Comparison of ENCODE assay signal across 1 cellular context in genomic region chr5:73365990-73366667, GRCh38.
TF ChIP-seq lines count a peak whose summit lies in the region.

No MANE protein-coding gene starts in this region.

TF ChIP-seq in IMR-90, 13 proteins besides CTCF, POLR2A, EP300 and RAD21:
- TF ChIP-seq ELK1 (IDR thresholded peaks at IDR 0.05; ENCODE audit: borderline replicate concordance, low read depth, low read length), result no peak
- TF ChIP-seq MXI1 (IDR thresholded peaks at IDR 0.05; ENCODE audit: borderline replicate concordance, low read depth, low read length), result no peak
- no peak for TF ChIP-seq CHD1 (IDR thresholded peaks at IDR 0.05; ENCODE audit: low read depth, low read length)
